11 cellular contexts compared by ENCODE assay signal in genomic region chr4:143358419-143358818, GRCh38. TPM values are rescaled to one million over a fixed set of nuclear protein-coding genes. Genes with fewer than 3 reads are reported as not detected.
A peak's percentile ranks its signal among the peaks of the same experiment; 100 is the strongest.
DNase-seq lines count a peak whose midpoint lies in the region; ATAC-seq and TF ChIP-seq lines count a peak whose summit lies in the region.
"Had no signal": no experiment of that assay in that cellular context is flagged by ENCODE, and none has a peak within 500 bp of the region (broad histone marks: within the 10 kb centered on the region; RNA-seq: fewer than 3 reads in every experiment).

No MANE protein-coding gene starts in this region.

- H3K27me3 ChIP-seq in lower lobe of right lung (ENCODE audit: low read depth) (no peaks in the 10 kb centered on the region), tibial artery (no peaks in the 10 kb centered on the region)
- H3K27me3 ChIP-seq: adrenal gland had no signal

- H3K9me3 Mint-ChIP-seq in IgD-negative memory B cell = no peaks in the 10 kb centered on the region
- H3K9me3 Mint-ChIP-seq in activated naive CD8-positive, alpha-beta T cell treated with anti-CD3 and anti-CD28 coated beads for 36 hours = no peaks in the 10 kb centered on the region

- DNase-seq in activated naive CD8-positive, alpha-beta T cell treated with anti-CD3 and anti-CD28 coated beads for 36 hours = no peak
- DNase-seq in lower lobe of right lung (no peak), tibial artery (no peak), G401 (ENCODE audit: low spot score) (no peak), hepatic stellate cell (ENCODE audit: low spot score) (no peak), cerebellar nuclear complex (lab: John Stamatoyannopoulos, UW) (no peak)
- DNase-seq: DMS79, NCI-H226, SIG-M5 had no signal

- H3K36me3 ChIP-seq in lower lobe of right lung = no peaks in the 10 kb centered on the region
- H3K36me3 ChIP-seq in tibial artery = no peaks in the 10 kb centered on the region
- H3K36me3 ChIP-seq: adrenal gland had no signal

- H3K4me3 ChIP-seq in lower lobe of right lung (no peak overlapping the region), tibial artery (no peak overlapping the region)
- H3K4me3 ChIP-seq: adrenal gland had no signal

- no peaks in the 10 kb centered on the region for H3K27me3 Mint-ChIP-seq in IgD-negative memory B cell
- H3K27me3 Mint-ChIP-seq in activated naive CD8-positive, alpha-beta T cell treated with anti-CD3 and anti-CD28 coated beads for 36 hours = no peaks in the 10 kb centered on the region

- no peaks in the 10 kb centered on the region for H3K36me3 Mint-ChIP-seq in IgD-negative memory B cell
- H3K36me3 Mint-ChIP-seq in activated naive CD8-positive, alpha-beta T cell treated with anti-CD3 and anti-CD28 coated beads for 36 hours = peaks cover 3% of the 10 kb centered on the region

- H3K27ac Mint-ChIP-seq in IgD-negative memory B cell = peak overlapping the region; percentile 71 to 97 (median 94)
- H3K27ac Mint-ChIP-seq in activated naive CD8-positive, alpha-beta T cell treated with anti-CD3 and anti-CD28 coated beads for 36 hours = peak overlapping the region; percentile 88

- peak overlapping the region; percentile 68 for H3K27ac ChIP-seq in lower lobe of right lung
- peak overlapping the region; percentile 68 to 70 for H3K27ac ChIP-seq in tibial artery

- in situ Hi-C loops in G401 (cut with HindIII; ENCODE audit: low sequenced_read_pairs) = no loop called here

- no peak for ATAC-seq in lower lobe of right lung

- no peaks in the 10 kb centered on the region for H3K9me3 ChIP-seq in lower lobe of right lung
- H3K9me3 ChIP-seq in tibial artery = no peaks in the 10 kb centered on the region
- H3K9me3 ChIP-seq: adrenal gland had no signal

- peak overlapping the region in 3 of 4 donors; percentile 61 to 83 (median 80) for H3K4me3 Mint-ChIP-seq in IgD-negative memory B cell
- no peak overlapping the region for H3K4me3 Mint-ChIP-seq in activated naive CD8-positive, alpha-beta T cell treated with anti-CD3 and anti-CD28 coated beads for 36 hours

- peaks cover 22 to 30% (median 26%) of the 10 kb centered on the region in 3 donors for H3K4me1 Mint-ChIP-seq in IgD-negative memory B cell
- peaks cover 23% of the 10 kb centered on the region for H3K4me1 Mint-ChIP-seq in activated naive CD8-positive, alpha-beta T cell treated with anti-CD3 and anti-CD28 coated beads for 36 hours

- no peak for TF ChIP-seq CTCF in lower lobe of right lung (IDR thresholded peaks at IDR 0.05)
- TF ChIP-seq CTCF in tibial artery (IDR thresholded peaks at IDR 0.05) = no peak

- intact Hi-C loops in lower lobe of right lung (cut with DNase I) = no loop called here
- intact Hi-C loops in tibial artery (cut with DNase I; ENCODE audit: low total_unique reads) = no loop called here

- peaks cover 90% of the 10 kb centered on the region for H3K4me1 ChIP-seq in lower lobe of right lung
- H3K4me1 ChIP-seq in tibial artery = peaks cover 0 to 100% (median 63%) of the 10 kb centered on the region in 4 donors

RNA-seq across cellular contexts. Expression of gene GAB1, which starts 21.7 kb away (rescaled TPM):
- polyA plus RNA-seq in IgD-negative memory B cell = 2.1 TPM
- total RNA-seq in activated naive CD8-positive, alpha-beta T cell treated with anti-CD3 and anti-CD28 coated beads for 36 hours = under 1 TPM; 0.24 to 0.74 TPM
- total RNA-seq in lower lobe of right lung = 63.3 TPM
- 5.7 and 26.7 TPM in 2 replicates for total RNA-seq in G401 (2014; rRNA removed; shearing (Covaris generic))
